Comparison of ENCODE assay signal across 8 cellular contexts in the genomic region with DNA sequence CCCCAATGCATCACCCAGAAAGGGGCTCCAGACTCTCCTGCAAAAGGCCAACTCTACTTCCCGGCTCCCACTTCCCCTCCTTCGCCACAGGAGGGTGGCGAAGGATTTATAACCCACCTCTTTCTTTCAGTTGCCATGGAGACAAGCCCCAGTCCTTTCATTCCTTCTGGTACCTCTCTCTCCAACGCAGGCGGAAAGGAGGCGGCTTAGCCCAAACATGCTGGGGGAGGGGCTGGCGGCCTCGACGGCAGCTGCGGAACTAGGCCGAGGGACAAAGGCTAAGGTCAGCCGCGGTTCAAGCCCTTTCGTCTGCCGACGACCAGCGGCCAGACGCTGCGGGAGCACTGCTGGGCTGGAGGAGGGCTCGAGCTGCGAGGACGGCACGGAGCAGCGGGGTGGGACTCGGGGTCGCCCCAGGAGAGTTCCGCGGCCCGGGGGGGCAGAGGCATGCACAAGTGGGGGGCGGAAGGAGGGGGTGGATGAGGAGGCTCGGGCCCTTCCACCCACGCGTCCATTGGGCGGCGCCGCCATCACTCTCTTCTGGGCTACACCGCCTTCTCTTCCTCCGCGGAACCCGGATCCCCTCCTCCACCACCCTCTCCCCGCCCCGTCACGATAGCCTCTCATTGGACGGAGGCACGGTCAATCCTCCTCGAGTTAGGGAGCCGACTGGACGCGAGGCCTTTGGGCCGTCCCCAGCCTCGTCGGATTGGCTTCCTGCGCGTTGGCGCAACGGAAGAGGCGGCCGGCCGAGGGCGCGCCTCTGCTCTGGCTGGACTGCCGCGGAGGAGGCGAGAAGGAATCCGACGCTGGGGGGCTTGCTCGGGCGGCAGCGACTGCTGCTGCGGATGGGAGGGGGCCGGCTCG. TPM values are rescaled to one million over a fixed set of nuclear protein-coding genes. Genes with fewer than 3 reads are reported as not detected.
DNase-seq lines count a peak whose midpoint lies in the region; ATAC-seq lines count a peak whose summit lies in the region.

PANK2 (plus strand) TSS at position 766 of the 867 bp plus-strand sequence.

- no peaks in the 10 kb centered on the region for H3K36me3 ChIP-seq in CD4-positive, CD25-positive, alpha-beta regulatory T cell (ENCODE audit: control insufficient read depth, insufficient read depth, low read length)

- peak within 1 kb of the TSS; percentile 94 to 99 (median 95) for H3K27ac Mint-ChIP-seq in CD4-positive, CD25-positive, alpha-beta regulatory T cell

- H3K27me3 ChIP-seq in CD4-positive, CD25-positive, alpha-beta regulatory T cell (ENCODE audit: control insufficient read depth, insufficient read depth, low read length) = no peaks in the 10 kb centered on the region

- ATAC-seq in CD4-positive, CD25-positive, alpha-beta regulatory T cell (ENCODE audit: low read depth in 2 of 2) = peak; percentile 97
- ATAC-seq in GM19395 (IDR thresholded peaks at IDR 0.05; ENCODE audit: unreplicated experiment) = peak; percentile 92
- ATAC-seq in HG03565 (IDR thresholded peaks at IDR 0.05; ENCODE audit: unreplicated experiment) = peak; percentile 88
- ATAC-seq in left lobe of liver = peak; percentile 94

- H3K9me3 ChIP-seq in CD4-positive, CD25-positive, alpha-beta regulatory T cell (ENCODE audit: control insufficient read depth in 2 of 2, low read length in 2 of 2) = no peaks in the 10 kb centered on the region

- DNase-seq in CD4-positive, CD25-positive, alpha-beta regulatory T cell = peak; percentile 96 to 99 (median 96)
- peak; percentile 98 for DNase-seq in NCI-H748 treated with DMSO at 0.1 percent for 48 hours (lab: John Stamatoyannopoulos, UW)
- DNase-seq in activated CD4-positive, alpha-beta T cell treated with anti-CD3 and anti-CD28 coated beads, Interleukin-2, amount 50 U/mL, for 24 hours (ENCODE audit: low read depth in 1 of 2, low spot score in 1 of 2) = peak; percentile 84 to 97
- peak; percentile 98 for DNase-seq in dedifferentiated amniotic fluid mesenchymal stem cell (ENCODE audit: extremely low spot score)
- DNase-seq in left lobe of liver (ENCODE audit: low spot score) = peak; percentile 100
- peak; percentile 92 for DNase-seq in stimulated activated CD4-positive, alpha-beta T cell treated with anti-CD3 and anti-CD28 coated beads, Interleukin-2, amount 100 ng/mL, for 4 hours (ENCODE audit: low read depth)

- H3K27me3 Mint-ChIP-seq in CD4-positive, CD25-positive, alpha-beta regulatory T cell = peaks cover 6% of the 10 kb centered on the region

- H3K9me3 Mint-ChIP-seq in CD4-positive, CD25-positive, alpha-beta regulatory T cell = peaks cover 0 to 1% (median 0%) of the 10 kb centered on the region in 7 donors

- peak within 1 kb of the TSS; percentile 99 for H3K4me3 ChIP-seq in CD4-positive, CD25-positive, alpha-beta regulatory T cell (ENCODE audit: low read depth, low read length)

- peaks cover 22% of the 10 kb centered on the region for H3K36me3 Mint-ChIP-seq in CD4-positive, CD25-positive, alpha-beta regulatory T cell

- H3K4me1 ChIP-seq in CD4-positive, CD25-positive, alpha-beta regulatory T cell (ENCODE audit: control insufficient read depth, insufficient read depth, low read length, poor library complexity, severe bottlenecking) = peaks cover 49% of the 10 kb centered on the region

- H3K4me3 Mint-ChIP-seq in CD4-positive, CD25-positive, alpha-beta regulatory T cell = peak within 1 kb of the TSS; percentile 98 to 99 (median 98)

- peak within 1 kb of the TSS; percentile 90 for H3K27ac ChIP-seq in CD4-positive, CD25-positive, alpha-beta regulatory T cell (ENCODE audit: insufficient read depth, low read length, poor library complexity, severe bottlenecking)

- peaks cover 18 to 65% (median 44%) of the 10 kb centered on the region in 4 donors for H3K4me1 Mint-ChIP-seq in CD4-positive, CD25-positive, alpha-beta regulatory T cell

RNA-seq across cellular contexts. Expression of gene PANK2, which starts in this region (rescaled TPM):
- 63.2 TPM for total RNA-seq in CD4-positive, CD25-positive, alpha-beta regulatory T cell
- 10 to 100 TPM; 44.4 to 59.3 (median 49.8) TPM for polyA plus RNA-seq in CD4-positive, CD25-positive, alpha-beta regulatory T cell
- total RNA-seq in left lobe of liver = 14.7 TPM

Comparison
In these comparisons a context has a peak if more than half of its experiments do, and no peak if none do; other contexts are left out.
1. Peak in every context shown above with its lines: DNase-seq, ATAC-seq, H3K4me3 ChIP-seq and H3K27ac ChIP-seq.